ENCODE assay signal across 8 cellular contexts in genomic region chr1:43991476-43992231, GRCh38. TPM values are rescaled to one million over a fixed set of nuclear protein-coding genes. Genes with fewer than 3 reads are reported as not detected.
A peak's percentile ranks its signal among the peaks of the same experiment; 100 is the strongest.
DNase-seq lines count a peak whose midpoint lies in the region; ATAC-seq and TF ChIP-seq lines count a peak whose summit lies in the region.

CCDC24 (plus strand) TSS chr1:43991599; CDS start chr1:43991879, 280 bp downstream.

- peaks cover 21% of the 10 kb centered on the region for H3K4me1 Mint-ChIP-seq in activated CD4-positive, alpha-beta T cell treated with anti-CD3 and anti-CD28 coated beads, Interleukin-2, amount 10 ng/mL, durations not matched to agents 7 days and 5 days
- H3K4me1 Mint-ChIP-seq in dendritic cell treated with granulocyte-macrophage colony-stimulating factor and Interleukin-4, amounts not matched to agents 40 ng/mL and 50 ng/mL, for 4 days (ENCODE audit: low read depth) = peaks cover 29% of the 10 kb centered on the region

- peak within 1 kb of the TSS; percentile 72 for H3K4me3 ChIP-seq in A673 (ENCODE audit: low read depth, low read length, poor library complexity, severe bottlenecking)
- H3K4me3 ChIP-seq in liver (ENCODE audit: low read depth in 1 of 3, low read length in 3 of 3) = peak within 1 kb of the TSS; percentile 56 to 67 (median 59)

- ATAC-seq in GM18858 (IDR thresholded peaks at IDR 0.05; ENCODE audit: unreplicated experiment) (peak; percentile 60), HG03097 (IDR thresholded peaks at IDR 0.05; ENCODE audit: low FRiP score, unreplicated experiment) (peak; percentile 66)

- no peaks in the 10 kb centered on the region for H3K9me3 Mint-ChIP-seq in activated CD4-positive, alpha-beta T cell treated with anti-CD3 and anti-CD28 coated beads, Interleukin-2, amount 10 ng/mL, durations not matched to agents 7 days and 5 days
- no peaks in the 10 kb centered on the region for H3K9me3 Mint-ChIP-seq in dendritic cell treated with granulocyte-macrophage colony-stimulating factor and Interleukin-4, amounts not matched to agents 40 ng/mL and 50 ng/mL, for 4 days

- H3K4me3 Mint-ChIP-seq in activated CD4-positive, alpha-beta T cell treated with anti-CD3 and anti-CD28 coated beads, Interleukin-2, amount 10 ng/mL, durations not matched to agents 7 days and 5 days = peak within 1 kb of the TSS; percentile 90
- H3K4me3 Mint-ChIP-seq in dendritic cell treated with granulocyte-macrophage colony-stimulating factor and Interleukin-4, amounts not matched to agents 40 ng/mL and 50 ng/mL, for 4 days = peak within 1 kb of the TSS; percentile 92

- H3K27me3 ChIP-seq in A673 (replicated peaks; ENCODE audit: insufficient read depth, low read depth, low read length, poor library complexity) = no peaks in the 10 kb centered on the region
- no peaks in the 10 kb centered on the region for H3K27me3 ChIP-seq in liver (ENCODE audit: control insufficient read depth in 4 of 4, insufficient read depth in 4 of 4, low read length in 3 of 4)

- TF ChIP-seq CTCF in A673 (conservative IDR thresholded peaks at IDR 0.05; ENCODE audit: low read depth, low read length) = no peak
- TF ChIP-seq CTCF in liver (IDR thresholded peaks at IDR 0.05; ENCODE audit: low read depth, low read length, missing input control) = no peak

- BruUV-seq in A673 (replicated peaks; lab: Mats Ljungman, UMichigan) = no TSS peak

- peaks cover 1% of the 10 kb centered on the region for H3K36me3 ChIP-seq in A673 (ENCODE audit: insufficient read depth, low read length, poor library complexity, severe bottlenecking)
- H3K36me3 ChIP-seq in liver (ENCODE audit: control insufficient read depth in 4 of 4, insufficient read depth in 3 of 4, low read depth in 1 of 4, low read length in 3 of 4) = no peaks in the 10 kb centered on the region

- no peaks in the 10 kb centered on the region for H3K36me3 Mint-ChIP-seq in activated CD4-positive, alpha-beta T cell treated with anti-CD3 and anti-CD28 coated beads, Interleukin-2, amount 10 ng/mL, durations not matched to agents 7 days and 5 days (ENCODE audit: low read depth)
- H3K36me3 Mint-ChIP-seq in dendritic cell treated with granulocyte-macrophage colony-stimulating factor and Interleukin-4, amounts not matched to agents 40 ng/mL and 50 ng/mL, for 4 days (ENCODE audit: low read depth) = peaks cover 8% of the 10 kb centered on the region

- no peak for TF ChIP-seq RAD21 in liver (IDR thresholded peaks at IDR 0.05)

- peak within 1 kb of the TSS in 1 of 2 donors; percentile 21 for H3K9ac ChIP-seq in liver (ENCODE audit: low read depth in 1 of 2, low read length in 2 of 2)

- H3K27ac ChIP-seq in A673 (ENCODE audit: low read depth, low read length, poor library complexity, severe bottlenecking) (peak within 1 kb of the TSS; percentile 65), liver (ENCODE audit: low read depth in 1 of 2, low read length in 2 of 2) (peak within 1 kb of the TSS; percentile 45 to 77)

- H3K27ac Mint-ChIP-seq in activated CD4-positive, alpha-beta T cell treated with anti-CD3 and anti-CD28 coated beads, Interleukin-2, amount 10 ng/mL, durations not matched to agents 7 days and 5 days = peak within 1 kb of the TSS; percentile 83
- H3K27ac Mint-ChIP-seq in dendritic cell treated with granulocyte-macrophage colony-stimulating factor and Interleukin-4, amounts not matched to agents 40 ng/mL and 50 ng/mL, for 4 days = peak within 1 kb of the TSS; percentile 83

- H3K27me3 Mint-ChIP-seq in activated CD4-positive, alpha-beta T cell treated with anti-CD3 and anti-CD28 coated beads, Interleukin-2, amount 10 ng/mL, durations not matched to agents 7 days and 5 days = no peaks in the 10 kb centered on the region
- H3K27me3 Mint-ChIP-seq in dendritic cell treated with granulocyte-macrophage colony-stimulating factor and Interleukin-4, amounts not matched to agents 40 ng/mL and 50 ng/mL, for 4 days = peaks cover 9% of the 10 kb centered on the region

- CTCF ChIA-PET in A673 (lab: Charles Lee) = interaction anchor here (0.6 kb wide), 1 partner anchor 39 kb away, joined by 4 read pairs; the partner anchor contains the start of gene SLC6A9
- CTCF ChIA-PET in activated CD4-positive, alpha-beta T cell treated with anti-CD3 and anti-CD28 coated beads, Interleukin-2, amount 10 ng/mL, durations not matched to agents 7 days and 5 days (lab: Charles Lee) = interaction anchor here (0.5 kb wide), 1 partner anchor 1002 kb away, joined by 3 read pairs; no protein-coding TSS in a partner anchor

- POLR2A ChIA-PET in A673 (lab: Charles Lee; ENCODE audit: low non-redundant PET) = interaction anchor here (0.6 to 0.7 kb wide), 2 partner anchors 607 to 701 kb away, joined by 3 to 5 read pairs; no protein-coding TSS in a partner anchor
- POLR2A ChIA-PET in activated CD4-positive, alpha-beta T cell treated with anti-CD3 and anti-CD28 coated beads, Interleukin-2, amount 10 ng/mL, durations not matched to agents 7 days and 5 days (lab: Charles Lee) = no interaction called here

- H3K9me3 ChIP-seq in A673 (ENCODE audit: low read depth, low read length, poor library complexity, severe bottlenecking) = no peaks in the 10 kb centered on the region
- H3K9me3 ChIP-seq in liver (ENCODE audit: control insufficient read depth in 4 of 4, low read length in 3 of 4) = no peaks in the 10 kb centered on the region

- H3K4me1 ChIP-seq in A673 (ENCODE audit: insufficient read depth, low read length, poor library complexity, severe bottlenecking) = peaks cover 19% of the 10 kb centered on the region
- H3K4me1 ChIP-seq in liver (ENCODE audit: control insufficient read depth in 4 of 4, insufficient read depth in 4 of 4, low read length in 3 of 4) = peaks cover 0 to 16% (median 7%) of the 10 kb centered on the region in 4 donors

- WGBS in liver = 1% methylated on average over 66 of the region's 66 CpGs

- DNase-seq in A673 (ENCODE audit: low spot score) (peak; percentile 91), NCI-H460 (ENCODE audit: extremely low read depth, low read depth) (peak; percentile 49)
- peak; percentile 79 for DNase-seq in activated CD4-positive, alpha-beta T cell treated with anti-CD3 and anti-CD28 coated beads, Interleukin-2, amount 10 ng/mL, durations not matched to agents 7 days and 5 days
- peak; percentile 79 for DNase-seq in stimulated activated CD4-positive, alpha-beta T cell treated with anti-CD3 and anti-CD28 coated beads, Interleukin-4, amount 100 ng/mL, for 24 hours

- intact Hi-C loops in A673 (cut with micrococcal nuclease; ENCODE audit: unreplicated experiment) = no loop called here
- intact Hi-C loops in dendritic cell treated with granulocyte-macrophage colony-stimulating factor and Interleukin-4, amounts not matched to agents 40 ng/mL and 50 ng/mL, for 4 days (cut with micrococcal nuclease) = loop anchor here (2.0 kb wide), 2 partner anchors 17 to 45 kb away; partner anchors contain the start of genes ATP6V0B and IPO13

TF ChIP-seq in liver, 16 proteins besides CTCF, POLR2A, EP300 and RAD21 (continues in another document):
- TF ChIP-seq YY1 (IDR thresholded peaks at IDR 0.05) (peak; percentile 47), GABPA (IDR thresholded peaks at IDR 0.05 in 1 of 2, conservative IDR thresholded peaks at IDR 0.05 in 1 of 2) (peak in 1 of 2 donors; percentile 75), FOXA1 (IDR thresholded peaks at IDR 0.05) (no peak), ZBTB33 (IDR thresholded peaks at IDR 0.05) (no peak), HNF4G (IDR thresholded peaks at IDR 0.05) (no peak), EGR1 (IDR thresholded peaks at IDR 0.05; ENCODE audit: low read depth in 2 of 2) (peak in 1 of 2 donors; percentile 6), HNF4A (conservative IDR thresholded peaks at IDR 0.05) (peak; percentile 25 to 40)

RNA-seq across cellular contexts. Expression of gene CCDC24, which starts in this region (rescaled TPM):
- total RNA-seq in A673 (2021) (5.6 and 7.9 TPM in 2 replicates), liver (1 to 10 TPM in 1 of 2 donors, under 1 TPM in 1; 0.92 to 4.2 TPM)
- 1.0 and 1.2 TPM in 2 replicates for total RNA-seq in NCI-H460 (2014; rRNA removed; shearing (Covaris generic))
- 6.8 and 9.5 TPM in 2 replicates for polyA plus RNA-seq in NCI-H460 (2014; cell fraction: nucleus; rRNA removed)
- total RNA-seq in activated CD4-positive, alpha-beta T cell treated with anti-CD3 and anti-CD28 coated beads, Interleukin-2, amount 10 ng/mL, durations not matched to agents 7 days and 5 days = 1 to 10 TPM in 1 of 2 experiments, under 1 TPM in 1; 0.71 to 1.3 TPM
- 1 to 10 TPM; 2.2 to 2.5 TPM for polyA plus RNA-seq in liver

Comparison
In these comparisons a context has a peak if more than half of its experiments do, and no peak if none do; other contexts are left out.
1. Peak in every context shown above with its lines: DNase-seq, ATAC-seq, H3K4me3 ChIP-seq and H3K27ac ChIP-seq.